8 cellular contexts compared by ENCODE assay signal in genomic region chr7:97835296-97836138, GRCh38. TPM values are rescaled to one million over a fixed set of nuclear protein-coding genes. Genes with fewer than 3 reads are reported as not detected.
DNase-seq lines count a peak whose midpoint lies in the region; ATAC-seq and TF ChIP-seq lines count a peak whose summit lies in the region.

No MANE protein-coding gene starts in this region.

- peaks cover 39% of the 10 kb centered on the region for H3K27me3 Mint-ChIP-seq in activated CD4-positive, alpha-beta T cell treated with anti-CD3 and anti-CD28 coated beads, Interleukin-2, amount 10 ng/mL, durations not matched to agents 24 days and 14 days

- H3K9me3 Mint-ChIP-seq in activated CD4-positive, alpha-beta T cell treated with anti-CD3 and anti-CD28 coated beads, Interleukin-2, amount 10 ng/mL, durations not matched to agents 24 days and 14 days: no peaks in the 10 kb centered on the region

- WGBS in lung, 2 donors: 37 to 38% methylated on average over 12 of the region's 12 CpGs

- H3K4me1 Mint-ChIP-seq in activated CD4-positive, alpha-beta T cell treated with anti-CD3 and anti-CD28 coated beads, Interleukin-2, amount 10 ng/mL, durations not matched to agents 24 days and 14 days: no peaks in the 10 kb centered on the region

- intact Hi-C loops in activated CD4-positive, alpha-beta T cell treated with anti-CD3 and anti-CD28 coated beads, Interleukin-2, amount 10 ng/mL, durations not matched to agents 24 days and 14 days (cut with micrococcal nuclease): loop anchor here (1.0 to 5.0 kb wide), 3 partner anchors 690 to 1918 kb away; no protein-coding TSS in a partner anchor

- H3K4me1 ChIP-seq in lung (ENCODE audit: control insufficient read depth in 2 of 2, insufficient read depth in 2 of 2, low read length in 2 of 2): no peaks in the 10 kb centered on the region

- TF ChIP-seq CTCF in AG09319 (IDR thresholded peaks at IDR 0.05; ENCODE audit: low read depth, low read length): peak; percentile 69
- TF ChIP-seq CTCF in lung (IDR thresholded peaks at IDR 0.05; ENCODE audit: control extremely low read depth, extremely low read depth): peak; percentile 35

- H3K4me3 Mint-ChIP-seq in activated CD4-positive, alpha-beta T cell treated with anti-CD3 and anti-CD28 coated beads, Interleukin-2, amount 10 ng/mL, durations not matched to agents 24 days and 14 days: no peak overlapping the region

- no peak overlapping the region for H3K4me3 ChIP-seq in lung

- no peak overlapping the region for H3K27ac ChIP-seq in lung (ENCODE audit: low read depth in 1 of 2, low read length in 1 of 2)

- no peak overlapping the region for H3K27ac Mint-ChIP-seq in activated CD4-positive, alpha-beta T cell treated with anti-CD3 and anti-CD28 coated beads, Interleukin-2, amount 10 ng/mL, durations not matched to agents 24 days and 14 days

- ATAC-seq in GM18867 (IDR thresholded peaks at IDR 0.05; ENCODE audit: unreplicated experiment): peak; percentile 92
- peak; percentile 93 for ATAC-seq in HG03159 (IDR thresholded peaks at IDR 0.05; ENCODE audit: unreplicated experiment)
- ATAC-seq in lung (ENCODE audit: insufficient read depth, low FRiP score): peak; percentile 53

- H3K36me3 ChIP-seq in lung (ENCODE audit: control insufficient read depth in 2 of 2, insufficient read depth in 2 of 2, low read length in 2 of 2): no peaks in the 10 kb centered on the region

- no peaks in the 10 kb centered on the region for H3K9me3 ChIP-seq in lung (ENCODE audit: control insufficient read depth in 2 of 2, insufficient read depth in 1 of 2, low read length in 1 of 2)

- DNase-seq in AG09319 (ENCODE audit: extremely low read depth, low read depth) (peak; percentile 24), NCI-H446 treated with DMSO at 0.1 percent for 48 hours (lab: John Stamatoyannopoulos, UW) (peak; percentile 14), dermis microvascular lymphatic vessel endothelial cell (ENCODE audit: low read depth in 2 of 2) (peak; percentile 43 to 67), lung (ENCODE audit: low spot score) (peak; percentile 61)
- peak; percentile 86 for DNase-seq in activated CD4-positive, alpha-beta T cell treated with anti-CD3 and anti-CD28 coated beads, Interleukin-2, amount 10 ng/mL, durations not matched to agents 24 days and 14 days
- DNase-seq in stimulated activated CD8-positive, alpha-beta memory T cell treated with anti-CD3 and anti-CD28 coated beads, Interleukin-15, amount 100 ng/mL, for 48 hours (ENCODE audit: low read depth in 2 of 2): peak; percentile 11 to 12

- H3K27me3 ChIP-seq in lung (ENCODE audit: control insufficient read depth, insufficient read depth): no peaks in the 10 kb centered on the region

- H3K36me3 Mint-ChIP-seq in activated CD4-positive, alpha-beta T cell treated with anti-CD3 and anti-CD28 coated beads, Interleukin-2, amount 10 ng/mL, durations not matched to agents 24 days and 14 days (ENCODE audit: low read depth): no peaks in the 10 kb centered on the region

RNA-seq across cellular contexts. Expression of gene ASNS, which starts 36.7 kb away (rescaled TPM):
- 80.6 and 84.1 TPM in 2 replicates for total RNA-seq in activated CD4-positive, alpha-beta T cell treated with anti-CD3 and anti-CD28 coated beads, Interleukin-2, amount 10 ng/mL, durations not matched to agents 24 days and 14 days
- total RNA-seq in dermis microvascular lymphatic vessel endothelial cell (1.6 and 3.1 TPM in 2 replicates), lung (10 to 100 TPM; 12.4 to 56.7 TPM)
- 10 to 100 TPM; 27.4 to 65.9 TPM for polyA plus RNA-seq in lung

Comparison
In these comparisons a context has a peak if more than half of its experiments do, and no peak if none do; other contexts are left out.
1. DNase-seq: peak in every context shown above with its lines; median percentile 86 in activated CD4-positive, alpha-beta T cell treated with anti-CD3 and anti-CD28 coated beads, Interleukin-2, amount 10 ng/mL, durations not matched to agents 24 days and 14 days; 61 in lung; 55 in dermis microvascular lymphatic vessel endothelial cell; 24 in AG09319; 14 in NCI-H446 treated with DMSO at 0.1 percent for 48 hours; 12 in stimulated activated CD8-positive, alpha-beta memory T cell treated with anti-CD3 and anti-CD28 coated beads, Interleukin-15, amount 100 ng/mL, for 48 hours.